Comparison of ENCODE assay signal across 27 cellular contexts in genomic region chr4:152307669-152308068, GRCh38.
DNase-seq lines count a peak whose midpoint lies in the region; ATAC-seq, FAIRE-seq and TF ChIP-seq lines count a peak whose summit lies in the region.
"Had no signal": no experiment of that assay in that cellular context is flagged by ENCODE, and none has a peak within 500 bp of the region (broad histone marks: within the 10 kb centered on the region; RNA-seq: fewer than 3 reads in every experiment).

No MANE protein-coding gene starts in this region.

- in situ Hi-C loops in HepG2 (cut with HindIII; ENCODE audit: extremely low pct_ligation_motif_present, low pct_unique_long_range_greater_than_20kb), result no loop called here

- H3K4me1 ChIP-seq in HepG2 (ENCODE audit: insufficient read depth, low read length), result 0 out of 2 replicates have a peak, but pooled peaks cover 7% of the 10 kb centered on the region
- H3K4me1 ChIP-seq in right lobe of liver, result no peaks in the 10 kb centered on the region
- H3K4me1 ChIP-seq in PC-3 (ENCODE audit: insufficient read depth, low read length), result peaks cover 54% of the 10 kb centered on the region
- H3K4me1 ChIP-seq: gastroesophageal sphincter, uterus had no signal

- no peak for TF ChIP-seq EP300 in HepG2 (IDR thresholded peaks at IDR 0.05; ENCODE audit: low read depth in 2 of 2, low read length in 2 of 2)
- no peak for TF ChIP-seq EP300 in HepG2 (CRISPR knock-in tag; IDR thresholded peaks at IDR 0.05; ENCODE audit: borderline replicate concordance)

- no peak for DNase-seq in HepG2 (ENCODE audit: low spot score)
- no peak for DNase-seq in right lobe of liver
- DNase-seq in NCI-H146 treated with DMSO at 0.1 percent for 48 hours (lab: John Stamatoyannopoulos, UW; ENCODE audit: unreplicated experiment), result peak; percentile 64
- DNase-seq in PC-3, result peak; percentile 9
- no peak for DNase-seq in RCC 7860 (ENCODE audit: low spot score)
- no peak for DNase-seq in SHP77 (lab: John Stamatoyannopoulos, UW)
- no peak for DNase-seq in AG08395 (ENCODE audit: low spot score)
- DNase-seq: activated CD4-positive, alpha-beta T cell treated with anti-CD3 and anti-CD28 coated beads, Interleukin-2, amount 50 U/mL, for 48 hours; activated CD8-positive, alpha-beta memory T cell treated with anti-CD3 and anti-CD28 coated beads, Interleukin-2, amount 50 U/mL, for 4 hours; aorta; C1 segment of cervical spinal cord; dermis blood vessel endothelial cell; H9; Kasumi-1; left ventricle myocardium superior; MV-4-11; naive thymus-derived CD8-positive, alpha-beta T cell; NCI-H2081 treated with DMSO at 0.1 percent for 48 hours; NCI-H69; occipital lobe; SHP77 treated with DMSO at 0.1 percent for 48 hours; uterus had no signal

- TF ChIP-seq POLR2A in HepG2 (IDR thresholded peaks at IDR 0.05; ENCODE audit: insufficient read depth in 1 of 2, low read depth in 2 of 2, low read length in 2 of 2), result no peak
- no peak for TF ChIP-seq POLR2A in right lobe of liver (IDR thresholded peaks at IDR 0.05)

- TF ChIP-seq RAD21 in HepG2 (CRISPR knock-in tag; IDR thresholded peaks at IDR 0.05), result no peak

- intact Hi-C loops in HepG2 (cut with micrococcal nuclease; ENCODE audit: unreplicated experiment), result no loop called here
- intact Hi-C loops in right lobe of liver (cut with DNase I), result no loop called here
- intact Hi-C loops in PC-3 (cut with micrococcal nuclease), result no loop called here

- ATAC-seq in HepG2, result peak; percentile 71
- ATAC-seq in right lobe of liver, result no peak
- ATAC-seq in PC-3, result no peak
- ATAC-seq in GM21381 (IDR thresholded peaks at IDR 0.05; ENCODE audit: unreplicated experiment), result no peak
- ATAC-seq: activated naive CD4-positive, alpha-beta T cell treated with anti-CD3 and anti-CD28 coated beads, Interleukin-2, amount 50 U/mL, for 72 hours; gastroesophageal sphincter; left ventricle myocardium superior; naive thymus-derived CD8-positive, alpha-beta T cell had no signal

- no TSS peak for BruUV-seq in HepG2 (replicated peaks; lab: Mats Ljungman, UMichigan)
- no TSS peak for BruUV-seq in PC-3 (replicated peaks; lab: Mats Ljungman, UMichigan)

- CTCF ChIA-PET in HepG2 (lab: Yijun Ruan, JAX; ENCODE audit: low intra/inter-chr PET ratio, low total read pairs), result no interaction called here
- CTCF ChIA-PET in PC-3 (lab: Charles Lee), result interaction anchor here (0.5 kb wide), 1 partner anchor 978 kb away, joined by 6 read pairs; no protein-coding TSS in a partner anchor

- H3K27ac ChIP-seq in HepG2 (ENCODE audit: extremely low read length, insufficient read depth, low read length) (no peak overlapping the region), right lobe of liver (no peak overlapping the region), PC-3 (ENCODE audit: low read length) (no peak overlapping the region)
- H3K27ac ChIP-seq: gastroesophageal sphincter, uterus had no signal

- H3K79me2 ChIP-seq in HepG2 (ENCODE audit: insufficient read depth, low read length) (no peaks in the 10 kb centered on the region), PC-3 (ENCODE audit: low read length) (no peaks in the 10 kb centered on the region)

- POLR2A ChIA-PET in HepG2 (lab: Yijun Ruan, JAX), result no interaction called here
- POLR2A ChIA-PET in PC-3 (lab: Charles Lee; ENCODE audit: unreplicated experiment), result no interaction called here

- WGBS in HepG2 (ENCODE audit: low lambda C conversion rate), result 23% methylated on average over 8 of the region's 8 CpGs
- WGBS in right lobe of liver (ENCODE audit: insufficient coverage, low coverage, low lambda C conversion rate, missing lambda C conversion rate), result 41% methylated on average over 2 of the region's 8 CpGs

- H3K4me3 ChIP-seq in HepG2 (replicated peaks in 1 of 3; ENCODE audit: insufficient read depth in 1 of 3, low read depth in 2 of 3, low read length in 3 of 3) (no peak overlapping the region; a peak in 1 of 6 replicates), right lobe of liver (no peak overlapping the region), PC-3 (ENCODE audit: low read length) (no peak overlapping the region)
- H3K4me3 ChIP-seq: gastroesophageal sphincter, smooth muscle cell, uterus had no signal

- no peak for FAIRE-seq in HepG2 (lab: Jason Lieb, UNC)
- no peak for FAIRE-seq in RCC 7860 (lab: Jason Lieb, UNC)
- FAIRE-seq: G401.6 had no signal

- TF ChIP-seq CTCF in HepG2 (CRISPR knock-in tag; IDR thresholded peaks at IDR 0.05) (no peak), right lobe of liver (IDR thresholded peaks at IDR 0.05) (no peak), PC-3 (conservative IDR thresholded peaks at IDR 0.05; ENCODE audit: low read depth, low read length) (no peak)

- H3K9me3 ChIP-seq in HepG2 (ENCODE audit: low read length), result no peaks in the 10 kb centered on the region
- H3K9me3 ChIP-seq in right lobe of liver, result no peaks in the 10 kb centered on the region
- H3K9me3 ChIP-seq in PC-3 (ENCODE audit: low read length), result no peaks in the 10 kb centered on the region
- H3K9me3 ChIP-seq: gastroesophageal sphincter, uterus had no signal

- H3K9ac ChIP-seq in HepG2 (ENCODE audit: insufficient read depth, low read depth, low read length) (no peak overlapping the region), PC-3 (ENCODE audit: low read length) (no peak overlapping the region)

- no peak overlapping the region for H2AFZ ChIP-seq in HepG2 (ENCODE audit: low read length)
- no peak overlapping the region for H2AFZ ChIP-seq in PC-3 (ENCODE audit: low read length)

- H3K27me3 ChIP-seq in HepG2 (ENCODE audit: control insufficient read depth in 1 of 2, insufficient read depth in 2 of 2, low read length in 2 of 2) (no peaks in the 10 kb centered on the region; a peak in 1 of 5 replicates), right lobe of liver (no peaks in the 10 kb centered on the region), PC-3 (ENCODE audit: low read length) (no peaks in the 10 kb centered on the region)
- H3K27me3 ChIP-seq: gastroesophageal sphincter, uterus had no signal

- no peaks in the 10 kb centered on the region for H3K9me2 ChIP-seq in PC-3 (replicated peaks; ENCODE audit: low read length)

- H3K36me3 ChIP-seq in HepG2 (replicated peaks in 1 of 2; ENCODE audit: control insufficient read depth in 1 of 2, insufficient read depth in 2 of 2, low read length in 2 of 2) (no peaks in the 10 kb centered on the region), right lobe of liver (no peaks in the 10 kb centered on the region), PC-3 (ENCODE audit: low read depth, low read length) (no peaks in the 10 kb centered on the region)
- H3K36me3 ChIP-seq: gastroesophageal sphincter, uterus had no signal

- H3K4me2 ChIP-seq in HepG2 (ENCODE audit: low read depth, low read length) (no peak overlapping the region), PC-3 (ENCODE audit: low read length) (no peak overlapping the region)
- H3K4me2 ChIP-seq: smooth muscle cell had no signal

- no peaks in the 10 kb centered on the region for H4K20me1 ChIP-seq in HepG2 (ENCODE audit: insufficient read depth, low read length)
- no peaks in the 10 kb centered on the region for H4K20me1 ChIP-seq in PC-3 (ENCODE audit: low read length)

- H3F3A ChIP-seq in PC-3 (ENCODE audit: low read length, unreplicated experiment), result no peaks in the 10 kb centered on the region

TF ChIP-seq in HepG2, 621 proteins besides CTCF, POLR2A, EP300 and RAD21:
- no peak for TF ChIP-seq KLF6 (CRISPR knock-in tag; IDR thresholded peaks at IDR 0.05)
- TF ChIP-seq EEA1 (CRISPR knock-in tag; IDR thresholded peaks at IDR 0.05; ENCODE audit: borderline replicate concordance), result no peak
- no peak for TF ChIP-seq ZKSCAN8 (CRISPR knock-in tag; IDR thresholded peaks at IDR 0.05; ENCODE audit: borderline replicate concordance)
- no peak for TF ChIP-seq ZNF83 (CRISPR knock-in tag; IDR thresholded peaks at IDR 0.05; ENCODE audit: borderline replicate concordance)

Comparison
In these comparisons a context has a peak if more than half of its experiments do, and no peak if none do; other contexts are left out.
1. DNase-seq: peak in NCI-H146 treated with DMSO at 0.1 percent for 48 hours (single experiment) and PC-3 (single experiment); none in HepG2 (single experiment), right lobe of liver (0 of 3), RCC 7860 (single experiment), SHP77 (0 of 2) and AG08395 (single experiment).